ENCODE assay signal across 1 cellular context in the genomic region with DNA sequence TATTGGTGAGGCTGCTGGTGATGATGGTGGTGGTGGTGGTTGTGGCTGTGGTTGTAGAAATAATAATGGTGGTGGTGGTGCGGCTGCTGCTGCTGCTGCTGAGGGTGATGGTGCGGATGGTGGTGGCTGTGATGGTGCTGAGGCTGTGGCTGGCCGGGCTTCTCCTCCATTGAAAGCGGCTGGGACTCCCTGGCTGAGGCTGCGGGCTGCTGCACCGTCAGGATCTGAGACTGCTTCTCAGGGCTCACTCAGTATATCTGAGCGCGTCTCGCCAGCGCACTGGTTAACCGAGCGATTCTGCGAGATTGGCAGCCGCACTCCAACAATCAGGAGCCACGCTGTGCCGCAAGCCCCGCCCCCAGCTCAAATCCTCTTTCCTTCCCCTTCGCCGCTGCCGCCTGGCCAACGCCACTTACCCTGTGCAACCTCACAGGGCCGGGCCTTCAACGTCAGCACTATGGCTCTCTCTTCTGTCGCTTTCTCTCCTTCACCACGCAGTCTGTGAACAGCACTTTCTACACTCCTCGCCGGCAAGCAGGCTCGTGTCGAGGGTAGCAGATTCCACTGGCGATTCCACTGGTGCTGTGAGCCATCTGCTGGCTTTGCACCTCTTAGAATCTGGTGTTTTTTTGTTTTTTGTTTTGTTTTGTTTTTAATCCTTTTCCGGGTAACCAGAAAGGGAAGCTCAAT.
TF ChIP-seq lines count a peak whose summit lies in the region.

Gene NUFIP2, minus strand, starts transcription at position 259 of the 690 bp plus-strand sequence. Its CDS starts 89 bp downstream, at position 170.

TF ChIP-seq in GM12878, 131 proteins besides CTCF, POLR2A, EP300 and RAD21 (continued from another document and continues in another):
- TF ChIP-seq, protein P1, sequence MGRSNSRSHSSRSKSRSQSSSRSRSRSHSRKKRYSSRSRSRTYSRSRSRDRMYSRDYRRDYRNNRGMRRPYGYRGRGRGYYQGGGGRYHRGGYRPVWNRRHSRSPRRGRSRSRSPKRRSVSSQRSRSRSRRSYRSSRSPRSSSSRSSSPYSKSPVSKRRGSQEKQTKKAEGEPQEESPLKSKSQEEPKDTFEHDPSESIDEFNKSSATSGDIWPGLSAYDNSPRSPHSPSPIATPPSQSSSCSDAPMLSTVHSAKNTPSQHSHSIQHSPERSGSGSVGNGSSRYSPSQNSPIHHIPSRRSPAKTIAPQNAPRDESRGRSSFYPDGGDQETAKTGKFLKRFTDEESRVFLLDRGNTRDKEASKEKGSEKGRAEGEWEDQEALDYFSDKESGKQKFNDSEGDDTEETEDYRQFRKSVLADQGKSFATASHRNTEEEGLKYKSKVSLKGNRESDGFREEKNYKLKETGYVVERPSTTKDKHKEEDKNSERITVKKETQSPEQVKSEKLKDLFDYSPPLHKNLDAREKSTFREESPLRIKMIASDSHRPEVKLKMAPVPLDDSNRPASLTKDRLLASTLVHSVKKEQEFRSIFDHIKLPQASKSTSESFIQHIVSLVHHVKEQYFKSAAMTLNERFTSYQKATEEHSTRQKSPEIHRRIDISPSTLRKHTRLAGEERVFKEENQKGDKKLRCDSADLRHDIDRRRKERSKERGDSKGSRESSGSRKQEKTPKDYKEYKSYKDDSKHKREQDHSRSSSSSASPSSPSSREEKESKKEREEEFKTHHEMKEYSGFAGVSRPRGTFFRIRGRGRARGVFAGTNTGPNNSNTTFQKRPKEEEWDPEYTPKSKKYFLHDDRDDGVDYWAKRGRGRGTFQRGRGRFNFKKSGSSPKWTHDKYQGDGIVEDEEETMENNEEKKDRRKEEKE (IDR thresholded peaks at IDR 0.05) = no peak
- TF ChIP-seq CREB1 (IDR thresholded peaks at IDR 0.05; ENCODE audit: low read depth) (peak; percentile 97), TCF12 (IDR thresholded peaks at IDR 0.05; ENCODE audit: low read depth, low read length) (no peak; the same call in 1 of the 2 replicates), NFIC (IDR thresholded peaks at IDR 0.05; ENCODE audit: low read depth, low read length) (no peak), MLLT1 (IDR thresholded peaks at IDR 0.05) (peak; percentile 91), CUX1 (IDR thresholded peaks at IDR 0.05; ENCODE audit: insufficient replicate concordance, low read depth, low read length) (no peak), FOXK2 (IDR thresholded peaks at IDR 0.05) (no peak; the same call in 1 of the 2 replicates), NR2C1 (IDR thresholded peaks at IDR 0.05) (no peak), SMARCA5 (IDR thresholded peaks at IDR 0.05) (peak; percentile 57), CREM (IDR thresholded peaks at IDR 0.05; ENCODE audit: low read depth) (peak; percentile 96), REST (IDR thresholded peaks at IDR 0.05; ENCODE audit: low read depth, low read length) (no peak), EGR1 (IDR thresholded peaks at IDR 0.05; ENCODE audit: borderline replicate concordance in 1 of 2, low read depth in 2 of 2, low read length in 2 of 2) (peak in 1 of 2 experiments; percentile 25; a peak in 1 of 3 replicates), CHD2 (IDR thresholded peaks at IDR 0.05; ENCODE audit: borderline replicate concordance, low read depth, low read length) (peak; percentile 86; the same call in 1 of the 2 replicates), ZNF217 (IDR thresholded peaks at IDR 0.05) (no peak), NR2F1 (conservative IDR thresholded peaks at IDR 0.05) (no peak; the same call in 1 of the 2 replicates), KDM1A (IDR thresholded peaks at IDR 0.05; ENCODE audit: borderline replicate concordance) (no peak), SMAD5 (IDR thresholded peaks at IDR 0.05; ENCODE audit: low read depth) (peak; percentile 98), KAT2A (conservative IDR thresholded peaks at IDR 0.05; ENCODE audit: control insufficient read depth, low read depth, low read length) (no peak), PRDM15 (CRISPR knock-in tag; IDR thresholded peaks at IDR 0.05) (no peak), RELB (IDR thresholded peaks at IDR 0.05; ENCODE audit: low read depth) (peak; percentile 70; the same call in 1 of the 2 replicates), NBN (IDR thresholded peaks at IDR 0.05) (peak; percentile 98), ZNF622 (IDR thresholded peaks at IDR 0.05) (no peak), POU2F2 (IDR thresholded peaks at IDR 0.05; ENCODE audit: borderline replicate concordance, low read depth, low read length) (peak; percentile 92; the same call in 2 of the 3 replicates), HDGF (IDR thresholded peaks at IDR 0.05) (peak; percentile 99), ATF7 (IDR thresholded peaks at IDR 0.05; ENCODE audit: low read depth) (peak; percentile 79), NFXL1 (IDR thresholded peaks at IDR 0.05; ENCODE audit: borderline replicate concordance) (no peak), MEF2A (IDR thresholded peaks at IDR 0.05; ENCODE audit: insufficient read depth, low read depth, low read length) (no peak), SMAD1 (IDR thresholded peaks at IDR 0.05; ENCODE audit: low read depth, partially characterized antibody) (peak; percentile 72)
- TF ChIP-seq, protein P2, sequence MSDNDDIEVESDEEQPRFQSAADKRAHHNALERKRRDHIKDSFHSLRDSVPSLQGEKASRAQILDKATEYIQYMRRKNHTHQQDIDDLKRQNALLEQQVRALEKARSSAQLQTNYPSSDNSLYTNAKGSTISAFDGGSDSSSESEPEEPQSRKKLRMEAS (IDR thresholded peaks at IDR 0.05; ENCODE audit: low read depth, low read length) = peak; percentile 72
- TF ChIP-seq, protein P3, sequence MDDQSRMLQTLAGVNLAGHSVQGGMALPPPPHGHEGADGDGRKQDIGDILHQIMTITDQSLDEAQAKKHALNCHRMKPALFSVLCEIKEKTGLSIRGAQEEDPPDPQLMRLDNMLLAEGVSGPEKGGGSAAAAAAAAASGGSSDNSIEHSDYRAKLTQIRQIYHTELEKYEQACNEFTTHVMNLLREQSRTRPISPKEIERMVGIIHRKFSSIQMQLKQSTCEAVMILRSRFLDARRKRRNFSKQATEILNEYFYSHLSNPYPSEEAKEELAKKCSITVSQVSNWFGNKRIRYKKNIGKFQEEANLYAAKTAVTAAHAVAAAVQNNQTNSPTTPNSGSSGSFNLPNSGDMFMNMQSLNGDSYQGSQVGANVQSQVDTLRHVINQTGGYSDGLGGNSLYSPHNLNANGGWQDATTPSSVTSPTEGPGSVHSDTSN (IDR thresholded peaks at IDR 0.05; ENCODE audit: insufficient replicate concordance, low read depth, low read length) = peak; percentile 97
- TF ChIP-seq, protein P4, sequence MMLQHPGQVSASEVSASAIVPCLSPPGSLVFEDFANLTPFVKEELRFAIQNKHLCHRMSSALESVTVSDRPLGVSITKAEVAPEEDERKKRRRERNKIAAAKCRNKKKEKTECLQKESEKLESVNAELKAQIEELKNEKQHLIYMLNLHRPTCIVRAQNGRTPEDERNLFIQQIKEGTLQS (IDR thresholded peaks at IDR 0.05; ENCODE audit: borderline replicate concordance, extremely low read depth, low read depth, low read length) = no peak
